Comparison of ENCODE assay signal across 21 cellular contexts in the genomic region with DNA sequence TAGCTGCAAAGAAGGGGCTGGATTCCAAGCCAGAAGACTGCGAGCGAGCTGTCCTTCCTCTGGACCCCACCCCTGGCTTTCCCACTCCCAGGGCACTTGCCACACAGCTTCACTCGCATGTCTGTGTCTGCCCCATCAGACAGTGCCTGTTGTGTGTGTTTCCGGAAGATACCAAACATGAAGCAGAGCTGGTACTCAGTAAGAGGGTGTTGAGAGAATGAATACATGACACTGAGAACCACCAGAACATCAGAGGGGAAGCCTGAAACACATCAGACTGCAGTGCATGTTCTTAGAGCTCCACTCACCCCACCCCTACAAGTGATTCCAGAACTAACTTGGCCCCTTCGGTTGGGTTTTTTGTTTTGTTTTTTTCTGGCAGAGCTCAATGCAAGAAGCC.
"Had no signal": no experiment of that assay in that cellular context is flagged by ENCODE, and none has a peak within 500 bp of the region (broad histone marks: within the 10 kb centered on the region; RNA-seq: fewer than 3 reads in every experiment).

No MANE protein-coding gene starts in this region.

- H3K9me3 ChIP-seq: esophagus squamous epithelium, gastrocnemius medialis, heart right ventricle, left lung, lower lobe of right lung had no signal

- H3K4me1 ChIP-seq: left lung, lower lobe of right lung had no signal

- DNase-seq: dermis blood vessel endothelial cell; dorsolateral prefrontal cortex; effector CD8-positive, alpha-beta T cell; effector memory CD8-positive, alpha-beta T cell; endodermal cell; erythroblast; esophagus squamous epithelium; foreskin fibroblast; foreskin melanocyte; gastrocnemius medialis; heart right ventricle; hippocampal formation; left cardiac atrium; left lung; lower lobe of right lung; mesendoderm; midbrain; naive thymus-derived CD4-positive, alpha-beta T cell had no signal

- H3K4me3 Mint-ChIP-seq: effector memory CD8-positive, alpha-beta T cell; endodermal cell; naive thymus-derived CD4-positive, alpha-beta T cell had no signal

- H3K27ac Mint-ChIP-seq: effector memory CD8-positive, alpha-beta T cell; endodermal cell; naive thymus-derived CD4-positive, alpha-beta T cell had no signal

- ATAC-seq: effector memory CD8-positive, alpha-beta T cell; esophagus mucosa; gastrocnemius medialis; left lung; lower lobe of right lung; naive thymus-derived CD4-positive, alpha-beta T cell had no signal

- H3K4me3 ChIP-seq: coronary artery, dorsolateral prefrontal cortex, esophagus squamous epithelium, gastrocnemius medialis, heart right ventricle, left lung, lower lobe of right lung had no signal

- H3K36me3 ChIP-seq: esophagus squamous epithelium, gastrocnemius medialis, heart right ventricle, left lung, lower lobe of right lung had no signal

- H3K9me3 Mint-ChIP-seq: effector memory CD8-positive, alpha-beta T cell; endodermal cell had no signal

- H3K27me3 ChIP-seq: esophagus squamous epithelium, gastrocnemius medialis, heart right ventricle, left lung had no signal

- H3K4me1 Mint-ChIP-seq: endodermal cell; naive thymus-derived CD4-positive, alpha-beta T cell had no signal

- H3K36me3 Mint-ChIP-seq: naive thymus-derived CD4-positive, alpha-beta T cell had no signal

- H3K27ac ChIP-seq: coronary artery, dorsolateral prefrontal cortex, epithelial cell of prostate, esophagus squamous epithelium, gastrocnemius medialis, heart right ventricle, left lung, lower lobe of right lung had no signal
